ENCODE assay signal across 8 cellular contexts in genomic region chr20:53584550-53584913, GRCh38. TPM values are rescaled to one million over a fixed set of nuclear protein-coding genes. Genes with fewer than 3 reads are reported as not detected.
A peak's percentile ranks its signal among the peaks of the same experiment; 100 is the strongest.
DNase-seq lines count a peak whose midpoint lies in the region; ATAC-seq, FAIRE-seq and TF ChIP-seq lines count a peak whose summit lies in the region.
"Not testable (repeated sequence)": the region's sequence is repeated elsewhere in the genome, so short reads cannot be mapped to it uniquely, and the experiment has no call there.

No MANE protein-coding gene starts in this region.

- H3K9me3 Mint-ChIP-seq in activated CD4-positive, alpha-beta T cell treated with anti-CD3 and anti-CD28 coated beads for 36 hours (ENCODE audit: low read depth); activated naive CD4-positive, alpha-beta T cell treated with anti-CD3 and anti-CD28 coated beads, Interleukin-2, amount 10 ng/mL, durations not matched to agents 7 days and 5 days; immature natural killer cell: not testable (repeated sequence)

- POLR2A ChIA-PET in OCI-LY7 (lab: Charles Lee) = interaction anchor here (0.6 to 1.6 kb wide), 6 partner anchors 25 to 355 kb away, joined by 3 to 4 read pairs (median 3); no protein-coding TSS in a partner anchor
- POLR2A ChIA-PET in activated CD4-positive, alpha-beta T cell treated with anti-CD3 and anti-CD28 coated beads for 36 hours (lab: Charles Lee) = interaction anchor here (0.6 kb wide), 1 partner anchor 295 kb away, joined by 3 read pairs; no protein-coding TSS in a partner anchor

- H3K36me3 ChIP-seq in OCI-LY7 (ENCODE audit: insufficient read depth, low read length) = peaks cover 35% of the 10 kb centered on the region
- not testable (repeated sequence) for H3K36me3 ChIP-seq in effector memory CD4-positive, alpha-beta T cell (ENCODE audit: control insufficient read depth, insufficient read depth, low read length)
- H3K36me3 ChIP-seq in sigmoid colon = peaks cover 7 to 14% (median 12%) of the 10 kb centered on the region in 4 donors

- peak overlapping the region; percentile 96 for H3K27ac ChIP-seq in OCI-LY7 (ENCODE audit: low read depth, low read length, poor library complexity, severe bottlenecking)
- peak overlapping the region; percentile 71 for H3K27ac ChIP-seq in effector memory CD4-positive, alpha-beta T cell (ENCODE audit: insufficient read depth, low read length, poor library complexity, severe bottlenecking)
- peak overlapping the region; percentile 22 to 79 (median 54) for H3K27ac ChIP-seq in sigmoid colon

- not testable (repeated sequence) for H3K9me3 ChIP-seq in OCI-LY7 (ENCODE audit: low read length); effector memory CD4-positive, alpha-beta T cell (ENCODE audit: control insufficient read depth, low read length); sigmoid colon

- FAIRE-seq in A204.1 (lab: Jason Lieb, UNC) (peak; percentile 82), G401.6 (lab: Jason Lieb, UNC) (peak; percentile 44)

- BruUV-seq in OCI-LY7 (replicated peaks; lab: Mats Ljungman, UMichigan) = not testable (repeated sequence)

- H3K36me3 Mint-ChIP-seq in activated CD4-positive, alpha-beta T cell treated with anti-CD3 and anti-CD28 coated beads for 36 hours (ENCODE audit: low read depth) = peaks cover 45% of the 10 kb centered on the region
- peaks cover 59% of the 10 kb centered on the region for H3K36me3 Mint-ChIP-seq in activated naive CD4-positive, alpha-beta T cell treated with anti-CD3 and anti-CD28 coated beads, Interleukin-2, amount 10 ng/mL, durations not matched to agents 7 days and 5 days
- peaks cover 8 to 21% (median 14%) of the 10 kb centered on the region in 3 donors for H3K36me3 Mint-ChIP-seq in immature natural killer cell

- not testable (repeated sequence) for TF ChIP-seq EP300 in sigmoid colon (IDR thresholded peaks at IDR 0.05)

- not testable (repeated sequence) for H4K20me1 ChIP-seq in OCI-LY7 (ENCODE audit: insufficient read depth, low read length)

- H3K9me2 ChIP-seq in OCI-LY7 (ENCODE audit: insufficient read depth, low read length) = not testable (repeated sequence)

- H3K27me3 ChIP-seq in effector memory CD4-positive, alpha-beta T cell (replicated peaks; ENCODE audit: control insufficient read depth, insufficient read depth, low read length, poor library complexity, severe bottlenecking); sigmoid colon: not testable (repeated sequence)

- peak overlapping the region; percentile 68 for H3K4me3 ChIP-seq in OCI-LY7 (ENCODE audit: low read depth, low read length, poor library complexity, severe bottlenecking)
- not testable (repeated sequence) for H3K4me3 ChIP-seq in effector memory CD4-positive, alpha-beta T cell (ENCODE audit: insufficient read depth, low read depth, low read length, poor library complexity, severe bottlenecking); sigmoid colon

- peak overlapping the region; percentile 75 for H3K27ac Mint-ChIP-seq in activated CD4-positive, alpha-beta T cell treated with anti-CD3 and anti-CD28 coated beads for 36 hours
- peak overlapping the region; percentile 42 for H3K27ac Mint-ChIP-seq in activated naive CD4-positive, alpha-beta T cell treated with anti-CD3 and anti-CD28 coated beads, Interleukin-2, amount 10 ng/mL, durations not matched to agents 7 days and 5 days
- peak overlapping the region; percentile 64 to 94 (median 84) for H3K27ac Mint-ChIP-seq in immature natural killer cell

- intact Hi-C loops in OCI-LY7 (cut with micrococcal nuclease; ENCODE audit: unreplicated experiment) = loop anchor here (5.0 kb wide), 1 partner anchor 168 kb away; no protein-coding TSS in a partner anchor
- intact Hi-C loops in activated CD4-positive, alpha-beta T cell treated with anti-CD3 and anti-CD28 coated beads for 36 hours (cut with DNase I, micrococcal nuclease) = loop anchor here in 1 of 2 experiments (5.0 kb wide), 1 partner anchor 38 kb away; no protein-coding TSS in a partner anchor
- intact Hi-C loops in sigmoid colon (cut with DNase I) = not testable (repeated sequence)

- not testable (repeated sequence) for TF ChIP-seq POLR2A in sigmoid colon (IDR thresholded peaks at IDR 0.05)

- CTCF ChIA-PET in OCI-LY7 (lab: Charles Lee; ENCODE audit: unreplicated experiment); activated CD4-positive, alpha-beta T cell treated with anti-CD3 and anti-CD28 coated beads for 36 hours (lab: Charles Lee); activated naive CD4-positive, alpha-beta T cell treated with anti-CD3 and anti-CD28 coated beads, Interleukin-2, amount 10 ng/mL, durations not matched to agents 7 days and 5 days (lab: Charles Lee): not testable (repeated sequence)

- peak overlapping the region; percentile 86 for H3K4me2 ChIP-seq in OCI-LY7 (ENCODE audit: low read length)

- H3K4me3 Mint-ChIP-seq in activated CD4-positive, alpha-beta T cell treated with anti-CD3 and anti-CD28 coated beads for 36 hours = peak overlapping the region; percentile 39
- H3K4me3 Mint-ChIP-seq in activated naive CD4-positive, alpha-beta T cell treated with anti-CD3 and anti-CD28 coated beads, Interleukin-2, amount 10 ng/mL, durations not matched to agents 7 days and 5 days = peak overlapping the region; percentile 43
- H3K4me3 Mint-ChIP-seq in immature natural killer cell = peak overlapping the region in 4 of 5 donors; percentile 30 to 83 (median 36)

- not testable (repeated sequence) for H3K27me3 Mint-ChIP-seq in activated CD4-positive, alpha-beta T cell treated with anti-CD3 and anti-CD28 coated beads for 36 hours; activated naive CD4-positive, alpha-beta T cell treated with anti-CD3 and anti-CD28 coated beads, Interleukin-2, amount 10 ng/mL, durations not matched to agents 7 days and 5 days; immature natural killer cell (ENCODE audit: low read depth in 3 of 3)

- ATAC-seq in activated CD4-positive, alpha-beta T cell treated with anti-CD3 and anti-CD28 coated beads for 36 hours = not testable (repeated sequence)

- WGBS in sigmoid colon, 2 donors = 37 to 47% methylated on average over 3 of the region's 3 CpGs

- H3K4me1 ChIP-seq in OCI-LY7 (ENCODE audit: insufficient read depth, low read length, poor library complexity, severe bottlenecking) (peaks cover 89% of the 10 kb centered on the region), sigmoid colon (peaks cover 0 to 38% (median 29%) of the 10 kb centered on the region in 4 donors)
- peaks cover 26% of the 10 kb centered on the region for H3K4me1 ChIP-seq in effector memory CD4-positive, alpha-beta T cell (ENCODE audit: control insufficient read depth, insufficient read depth, low read length, poor library complexity, severe bottlenecking)

- TF ChIP-seq CTCF in OCI-LY7 (conservative IDR thresholded peaks at IDR 0.05; ENCODE audit: low read length); sigmoid colon (IDR thresholded peaks at IDR 0.05): not testable (repeated sequence)

- H3K79me2 ChIP-seq in OCI-LY7 (ENCODE audit: insufficient read depth, low read depth, low read length) = peaks cover 100% of the 10 kb centered on the region

- not testable (repeated sequence) for DNase-seq in OCI-LY7 (ENCODE audit: low spot score); activated CD4-positive, alpha-beta T cell treated with anti-CD3 and anti-CD28 coated beads for 36 hours; activated naive CD4-positive, alpha-beta T cell treated with anti-CD3 and anti-CD28 coated beads, Interleukin-2, amount 10 ng/mL, durations not matched to agents 7 days and 5 days; effector memory CD4-positive, alpha-beta T cell; immature natural killer cell; sigmoid colon

- H2AFZ ChIP-seq in OCI-LY7 (ENCODE audit: low read length) = not testable (repeated sequence)

- H3K4me1 Mint-ChIP-seq in activated CD4-positive, alpha-beta T cell treated with anti-CD3 and anti-CD28 coated beads for 36 hours = peaks cover 78% of the 10 kb centered on the region
- peaks cover 88% of the 10 kb centered on the region for H3K4me1 Mint-ChIP-seq in activated naive CD4-positive, alpha-beta T cell treated with anti-CD3 and anti-CD28 coated beads, Interleukin-2, amount 10 ng/mL, durations not matched to agents 7 days and 5 days
- H3K4me1 Mint-ChIP-seq in immature natural killer cell = peaks cover 81 to 99% of the 10 kb centered on the region in 2 donors

RNA-seq across cellular contexts. Expression of gene ZNF217, which starts 9.1 kb away (rescaled TPM):
- 35.1 and 39.7 TPM in 2 replicates for total RNA-seq in OCI-LY7 (2014; rRNA removed; shearing (Covaris generic))
- total RNA-seq in OCI-LY7 (2022) = 68.4 and 77.0 TPM in 2 replicates
- total RNA-seq in activated CD4-positive, alpha-beta T cell treated with anti-CD3 and anti-CD28 coated beads for 36 hours = 10 to 100 TPM; 41.5 to 45.6 TPM
- polyA plus RNA-seq in immature natural killer cell = 10 to 100 TPM in 2 of 3 donors, 1 to 10 TPM in 1; 10.0 to 33.5 (median 16.2) TPM
- total RNA-seq in sigmoid colon = 10 to 100 TPM; 11.4 to 20.2 (median 15.9) TPM
- polyA plus RNA-seq in sigmoid colon = 10 to 100 TPM; 17.6 to 27.0 (median 21.0) TPM
